In genomic region chr20:44692932-44693476, GRCh38 we compare ENCODE assay signal across 9 cellular contexts.
DNase-seq lines count a peak whose midpoint lies in the region; ATAC-seq and TF ChIP-seq lines count a peak whose summit lies in the region.
"Had no signal": no experiment of that assay in that cellular context is flagged by ENCODE, and none has a peak within 500 bp of the region (broad histone marks: within the 10 kb centered on the region; RNA-seq: fewer than 3 reads in every experiment).

No MANE protein-coding gene starts in this region.

- H3K4me1 ChIP-seq in subcutaneous abdominal adipose tissue (ENCODE audit: control insufficient read depth in 5 of 5, insufficient read depth in 5 of 5, low read length in 5 of 5) = peaks cover 11 to 57% (median 46%) of the 10 kb centered on the region in 5 donors

- DNase-seq in HPDE6-E6E7 (ENCODE audit: extremely low spot score) (peak; percentile 87), brain microvascular endothelial cell (peak; percentile 96), iPS-NIHi11 (ENCODE audit: low spot score) (peak; percentile 45)
- DNase-seq: activated CD8-positive, alpha-beta T cell treated with anti-CD3 and anti-CD28 coated beads for 36 hours had no signal

- H3K9ac ChIP-seq in subcutaneous abdominal adipose tissue (ENCODE audit: low read length in 5 of 5) = peak overlapping the region in 4 of 5 donors; percentile 11 to 69 (median 62)

- in situ Hi-C loops in brain microvascular endothelial cell (cut with HindIII; ENCODE audit: low pct_ligation_motif_present, low sequenced_read_pairs) = no loop called here

- H3K27me3 ChIP-seq in brain microvascular endothelial cell (replicated peaks) (no peaks in the 10 kb centered on the region), subcutaneous abdominal adipose tissue (ENCODE audit: control insufficient read depth in 5 of 5, insufficient read depth in 4 of 5, low read length in 5 of 5) (no peaks in the 10 kb centered on the region)

- ATAC-seq in GM18870 (IDR thresholded peaks at IDR 0.05; ENCODE audit: unreplicated experiment) = no peak
- ATAC-seq in GM18867 (IDR thresholded peaks at IDR 0.05; ENCODE audit: unreplicated experiment) = no peak
- ATAC-seq in HG03045 (IDR thresholded peaks at IDR 0.05; ENCODE audit: unreplicated experiment) = no peak
- no peak for ATAC-seq in HG03432 (IDR thresholded peaks at IDR 0.05; ENCODE audit: unreplicated experiment)
- ATAC-seq: activated CD8-positive, alpha-beta T cell treated with anti-CD3 and anti-CD28 coated beads for 36 hours had no signal

- no peaks in the 10 kb centered on the region for H3K36me3 ChIP-seq in brain microvascular endothelial cell (replicated peaks)
- no peaks in the 10 kb centered on the region for H3K36me3 ChIP-seq in subcutaneous abdominal adipose tissue (ENCODE audit: control insufficient read depth in 5 of 5, insufficient read depth in 5 of 5, low read length in 5 of 5)

- H3K9me3 ChIP-seq in subcutaneous abdominal adipose tissue (ENCODE audit: control insufficient read depth in 5 of 5, low read length in 5 of 5) = no peaks in the 10 kb centered on the region

- no peak for TF ChIP-seq CTCF in brain microvascular endothelial cell (IDR thresholded peaks at IDR 0.05; ENCODE audit: low read depth, low read length, missing control alignments)

- H3K4me3 ChIP-seq in brain microvascular endothelial cell (ENCODE audit: low read depth, low read length) (no peak overlapping the region), subcutaneous abdominal adipose tissue (ENCODE audit: low read depth in 1 of 5, low read length in 5 of 5) (no peak overlapping the region)

- H3K27ac ChIP-seq in brain microvascular endothelial cell (peak overlapping the region; percentile 32), subcutaneous abdominal adipose tissue (ENCODE audit: low read depth, low read length) (peak overlapping the region; percentile 96)

Comparison
In these comparisons a context has a peak if more than half of its experiments do, and no peak if none do; other contexts are left out.
1. DNase-seq: peak in every context shown above with its lines; median percentile 96 in brain microvascular endothelial cell; 87 in HPDE6-E6E7; 45 in iPS-NIHi11.